Comparison of ENCODE assay signal across 15 cellular contexts in the genomic region with DNA sequence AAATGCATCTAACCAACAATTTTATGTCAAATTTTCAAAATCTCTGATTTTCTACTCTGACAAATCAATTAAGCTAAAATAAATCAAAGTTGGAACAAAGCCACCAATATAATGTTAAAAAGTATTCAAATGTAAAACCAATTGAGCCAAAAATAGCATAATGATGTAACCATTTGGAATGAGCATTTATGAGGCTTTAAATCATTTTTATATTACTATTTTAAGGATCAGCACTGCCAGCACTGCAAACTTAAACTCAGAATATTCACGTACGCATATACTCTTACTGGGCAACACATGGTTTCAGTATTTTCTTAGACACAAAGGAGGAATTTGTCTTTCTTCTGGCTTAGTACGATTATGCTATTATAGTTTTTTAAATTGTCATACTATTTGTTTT.
"Had no signal": no experiment of that assay in that cellular context is flagged by ENCODE, and none has a peak within 500 bp of the region (broad histone marks: within the 10 kb centered on the region; RNA-seq: fewer than 3 reads in every experiment).

No MANE protein-coding gene starts in this region.

- H3K4me3 ChIP-seq: gastrocnemius medialis, smooth muscle cell had no signal

- H3K36me3 ChIP-seq: gastrocnemius medialis, neutrophil, WERI-Rb-1 had no signal

- ATAC-seq: gastrocnemius medialis; naive thymus-derived CD8-positive, alpha-beta T cell; right cardiac atrium; T-helper 17 cell had no signal

- H3K27me3 ChIP-seq: gastrocnemius medialis had no signal

- H3K27ac ChIP-seq: gastrocnemius medialis, neutrophil, WERI-Rb-1 had no signal

- H3K9me3 ChIP-seq: gastrocnemius medialis had no signal

- DNase-seq: activated CD4-positive, alpha-beta memory T cell treated with anti-CD3 and anti-CD28 coated beads, Interleukin-2, amount 10 ng/mL, durations not matched to agents 7 days and 5 days; activated naive CD4-positive, alpha-beta T cell treated with anti-CD3 and anti-CD28 coated beads, Interleukin-2, amount 50 U/mL, for 16 hours; activated T-cell treated with anti-CD3 and anti-CD28 coated beads, Interleukin-2, amount 50 U/mL, for 24 hours; central memory CD4-positive, alpha-beta T cell; cortex of kidney; effector memory CD4-positive, alpha-beta T cell; gastrocnemius medialis; naive thymus-derived CD8-positive, alpha-beta T cell; right cardiac atrium; stimulated activated CD4-positive, alpha-beta T cell treated with anti-CD3 and anti-CD28 coated beads, Interleukin-4, amount 100 ng/mL, for 4 hours; stimulated activated CD8-positive, alpha-beta memory T cell treated with anti-CD3 and anti-CD28 coated beads, Interleukin-4, amount 100 ng/mL, for 48 hours; T-helper 17 cell; WERI-Rb-1 had no signal
